Comparison of ENCODE assay signal across 1 cellular context in the genomic region with DNA sequence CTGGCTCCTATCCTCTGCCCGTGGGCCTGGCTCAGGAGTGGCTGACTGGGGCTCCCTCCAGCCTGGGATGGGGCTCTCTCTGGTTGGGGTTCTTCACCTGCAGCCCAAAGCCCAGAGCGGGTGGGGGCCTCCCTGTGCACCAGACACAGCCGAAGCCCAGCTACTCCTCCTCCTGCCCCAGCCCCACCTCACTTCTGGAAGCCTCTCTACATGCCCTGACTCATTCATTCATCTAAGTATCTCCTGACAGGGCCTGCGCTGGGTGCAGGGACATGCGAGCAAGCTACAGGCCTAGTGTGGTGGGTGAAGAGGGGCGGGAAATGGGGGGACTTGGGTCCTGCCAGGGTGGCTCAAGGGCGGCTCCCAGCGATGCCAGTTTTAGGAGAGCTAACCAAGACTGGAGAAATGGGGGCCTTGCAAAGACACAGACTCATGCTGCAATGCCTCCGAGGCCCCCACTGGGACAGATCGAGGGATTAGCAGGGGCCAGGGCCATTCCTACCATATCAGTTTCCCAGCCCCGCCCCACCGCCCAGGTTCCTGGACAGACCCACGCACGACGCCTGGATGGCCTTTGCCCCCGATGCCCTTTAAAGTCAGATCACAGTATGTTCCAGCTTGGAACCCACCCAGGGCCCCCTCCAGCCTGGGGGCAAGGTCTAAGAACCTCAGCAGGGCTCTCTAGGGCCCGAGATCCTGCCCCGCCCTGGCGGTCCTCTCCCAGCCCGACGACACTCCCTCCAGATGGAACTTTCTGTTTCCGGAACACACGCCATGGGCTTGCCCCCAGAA.
A peak's percentile ranks its signal among the peaks of the same experiment; 100 is the strongest.
TF ChIP-seq lines count a peak whose summit lies in the region.

No MANE protein-coding gene starts in this region.

TF ChIP-seq in HepG2, 621 proteins besides CTCF, POLR2A, EP300 and RAD21:
- TF ChIP-seq AGO2 (optimal IDR thresholded peaks at IDR 0.05; ENCODE audit: low read depth, low read length) (peak; percentile 36), POLR2G (IDR thresholded peaks at IDR 0.05; ENCODE audit: low read depth, low read length) (peak; percentile 6; the same call in 1 of the 2 replicates), ZNF354B (CRISPR knock-in tag; IDR thresholded peaks at IDR 0.05) (no peak), HNF4A (CRISPR knock-in tag; IDR thresholded peaks at IDR 0.05) (0 out of 2 replicates have a peak, but pooled peaks have one; percentile 13)
- TF ChIP-seq, protein P1, sequence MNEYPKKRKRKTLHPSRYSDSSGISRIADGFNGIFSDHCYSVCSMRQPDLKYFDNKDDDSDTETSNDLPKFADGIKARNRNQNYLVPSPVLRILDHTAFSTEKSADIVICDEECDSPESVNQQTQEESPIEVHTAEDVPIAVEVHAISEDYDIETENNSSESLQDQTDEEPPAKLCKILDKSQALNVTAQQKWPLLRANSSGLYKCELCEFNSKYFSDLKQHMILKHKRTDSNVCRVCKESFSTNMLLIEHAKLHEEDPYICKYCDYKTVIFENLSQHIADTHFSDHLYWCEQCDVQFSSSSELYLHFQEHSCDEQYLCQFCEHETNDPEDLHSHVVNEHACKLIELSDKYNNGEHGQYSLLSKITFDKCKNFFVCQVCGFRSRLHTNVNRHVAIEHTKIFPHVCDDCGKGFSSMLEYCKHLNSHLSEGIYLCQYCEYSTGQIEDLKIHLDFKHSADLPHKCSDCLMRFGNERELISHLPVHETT (CRISPR knock-in tag; conservative IDR thresholded peaks at IDR 0.05): no peak
- TF ChIP-seq, protein P2, sequence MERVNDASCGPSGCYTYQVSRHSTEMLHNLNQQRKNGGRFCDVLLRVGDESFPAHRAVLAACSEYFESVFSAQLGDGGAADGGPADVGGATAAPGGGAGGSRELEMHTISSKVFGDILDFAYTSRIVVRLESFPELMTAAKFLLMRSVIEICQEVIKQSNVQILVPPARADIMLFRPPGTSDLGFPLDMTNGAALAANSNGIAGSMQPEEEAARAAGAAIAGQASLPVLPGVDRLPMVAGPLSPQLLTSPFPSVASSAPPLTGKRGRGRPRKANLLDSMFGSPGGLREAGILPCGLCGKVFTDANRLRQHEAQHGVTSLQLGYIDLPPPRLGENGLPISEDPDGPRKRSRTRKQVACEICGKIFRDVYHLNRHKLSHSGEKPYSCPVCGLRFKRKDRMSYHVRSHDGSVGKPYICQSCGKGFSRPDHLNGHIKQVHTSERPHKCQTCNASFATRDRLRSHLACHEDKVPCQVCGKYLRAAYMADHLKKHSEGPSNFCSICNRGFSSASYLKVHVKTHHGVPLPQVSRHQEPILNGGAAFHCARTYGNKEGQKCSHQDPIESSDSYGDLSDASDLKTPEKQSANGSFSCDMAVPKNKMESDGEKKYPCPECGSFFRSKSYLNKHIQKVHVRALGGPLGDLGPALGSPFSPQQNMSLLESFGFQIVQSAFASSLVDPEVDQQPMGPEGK (CRISPR knock-in tag; IDR thresholded peaks at IDR 0.05): peak; percentile 24; the same call in 1 of the 2 replicates
TF ChIP-seq in HepG2: peak in this region for 4.
